In the genomic region with DNA sequence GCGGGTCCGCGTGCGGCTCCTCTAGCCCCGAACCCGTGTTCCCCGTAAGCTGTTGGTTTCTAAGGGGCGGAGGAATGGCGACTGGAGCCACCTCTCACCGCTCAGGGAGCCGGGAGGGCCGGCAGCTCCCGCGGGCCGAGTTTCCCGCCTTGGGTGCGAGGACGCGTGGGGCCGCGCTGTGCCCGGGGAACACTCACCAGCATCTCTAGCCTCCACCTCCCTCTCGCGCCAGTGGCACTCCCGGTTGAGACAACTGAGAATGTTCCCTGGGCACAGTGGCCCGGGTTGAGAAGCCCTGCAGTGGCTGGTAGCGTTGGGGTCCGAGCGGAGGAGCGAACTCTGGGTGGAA, we compare ENCODE assay signal across 1 cellular context.
TF ChIP-seq lines count a peak whose summit lies in the region.

No MANE protein-coding gene starts in this region.

TF ChIP-seq in HCT116, 20 proteins besides CTCF, POLR2A, EP300 and RAD21 (continued from another document):
- TF ChIP-seq, protein P1, sequence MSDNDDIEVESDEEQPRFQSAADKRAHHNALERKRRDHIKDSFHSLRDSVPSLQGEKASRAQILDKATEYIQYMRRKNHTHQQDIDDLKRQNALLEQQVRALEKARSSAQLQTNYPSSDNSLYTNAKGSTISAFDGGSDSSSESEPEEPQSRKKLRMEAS (IDR thresholded peaks at IDR 0.05): no peak
